ENCODE assay signal across 8 cellular contexts in genomic region chr20:57432874-57433491, GRCh38. TPM values are rescaled to one million over a fixed set of nuclear protein-coding genes. Genes with fewer than 3 reads are reported as not detected.
DNase-seq lines count a peak whose midpoint lies in the region; ATAC-seq and TF ChIP-seq lines count a peak whose summit lies in the region.

No MANE protein-coding gene starts in this region.

- no peak overlapping the region for H3K18ac ChIP-seq in trophoblast cell (ENCODE audit: low read length)

- H4K12ac ChIP-seq in trophoblast cell (ENCODE audit: low read depth, low read length), result no peak overlapping the region

- CTCF ChIA-PET in activated CD4-positive, alpha-beta memory T cell treated with anti-CD3 and anti-CD28 coated beads, Interleukin-2, amount 10 ng/mL, durations not matched to agents 7 days and 5 days (lab: Charles Lee), result interaction anchor here (0.8 to 4.9 kb wide), 12 partner anchors 12 to 162 kb away, joined by 3 to 40 read pairs (median 4); partner anchors contain the start of gene RBM38

- no peak overlapping the region for H3K4me3 ChIP-seq in H7 (ENCODE audit: insufficient read depth, low read depth, low read length)
- H3K4me3 ChIP-seq in MM.1S (ENCODE audit: low read length), result 0 out of 2 replicates have a peak overlapping the region, but pooled peaks have one; percentile 13
- no peak overlapping the region for H3K4me3 ChIP-seq in trophoblast cell (ENCODE audit: low read depth, low read length)

- H3K4me1 Mint-ChIP-seq in activated CD4-positive, alpha-beta memory T cell treated with anti-CD3 and anti-CD28 coated beads, Interleukin-2, amount 10 ng/mL, durations not matched to agents 7 days and 5 days, result peaks cover 66% of the 10 kb centered on the region

- no peaks in the 10 kb centered on the region for H3K36me3 ChIP-seq in H7 (replicated peaks; ENCODE audit: control insufficient read depth, insufficient read depth, low read length)
- H3K36me3 ChIP-seq in MM.1S (replicated peaks; ENCODE audit: insufficient read depth, low read length), result no peaks in the 10 kb centered on the region
- no peaks in the 10 kb centered on the region for H3K36me3 ChIP-seq in trophoblast cell (ENCODE audit: control insufficient read depth in 1 of 2, insufficient read depth in 2 of 2, low read length in 2 of 2)

- H3K9ac ChIP-seq in MM.1S (ENCODE audit: low read length) (peak overlapping the region; percentile 30; the same call in 1 of the 2 replicates), trophoblast cell (ENCODE audit: low read length) (no peak overlapping the region)

- in situ Hi-C loops in GM13976 (cut with MboI; ENCODE audit: low sequenced_read_pairs, unreplicated experiment), result no loop called here

- H2BK120ac ChIP-seq in trophoblast cell (ENCODE audit: insufficient read depth, low read length, poor library complexity), result no peak overlapping the region

- peak; percentile 92 for DNase-seq in GM13976 (ENCODE audit: low spot score)
- peak; percentile 55 for DNase-seq in H7
- peak; percentile 92 for DNase-seq in MM.1S
- peak; percentile 88 for DNase-seq in activated CD4-positive, alpha-beta memory T cell treated with anti-CD3 and anti-CD28 coated beads, Interleukin-2, amount 10 ng/mL, durations not matched to agents 7 days and 5 days
- peak; percentile 61 for DNase-seq in left cardiac atrium
- peak; percentile 76 for DNase-seq in stimulated activated CD8-positive, alpha-beta memory T cell treated with anti-CD3 and anti-CD28 coated beads, Interleukin-4, amount 100 ng/mL, for 48 hours
- no peak for DNase-seq in trophoblast cell
- DNase-seq in HuH-7 (ENCODE audit: low spot score), result no peak

- H2AFZ ChIP-seq in MM.1S (ENCODE audit: low read length), result peak overlapping the region; percentile 62
- no peak overlapping the region for H2AFZ ChIP-seq in trophoblast cell (ENCODE audit: insufficient read depth, low read length, poor library complexity)

- no peaks in the 10 kb centered on the region for H3K9me3 Mint-ChIP-seq in activated CD4-positive, alpha-beta memory T cell treated with anti-CD3 and anti-CD28 coated beads, Interleukin-2, amount 10 ng/mL, durations not matched to agents 7 days and 5 days

- H3K9me3 ChIP-seq in MM.1S (replicated peaks; ENCODE audit: insufficient read depth, low read length) (no peaks in the 10 kb centered on the region), trophoblast cell (ENCODE audit: insufficient read depth, low read depth, low read length) (peaks cover 7% of the 10 kb centered on the region)

- no peaks in the 10 kb centered on the region for H3K27me3 Mint-ChIP-seq in activated CD4-positive, alpha-beta memory T cell treated with anti-CD3 and anti-CD28 coated beads, Interleukin-2, amount 10 ng/mL, durations not matched to agents 7 days and 5 days

- peak; percentile 68 to 70 for ATAC-seq in left cardiac atrium

- no peak overlapping the region for H4K8ac ChIP-seq in trophoblast cell (ENCODE audit: low read depth, low read length)

- H3K4ac ChIP-seq in trophoblast cell (ENCODE audit: low read depth, low read length), result no peak overlapping the region

- peak overlapping the region; percentile 50 for H3K4me3 Mint-ChIP-seq in activated CD4-positive, alpha-beta memory T cell treated with anti-CD3 and anti-CD28 coated beads, Interleukin-2, amount 10 ng/mL, durations not matched to agents 7 days and 5 days

- H2BK5ac ChIP-seq in trophoblast cell (ENCODE audit: low read depth, low read length, poor library complexity), result no peak overlapping the region

- no peaks in the 10 kb centered on the region for H3K9me2 ChIP-seq in MM.1S (replicated peaks; ENCODE audit: insufficient read depth, low read length)

- WGBS in trophoblast cell (ENCODE audit: extremely low coverage, insufficient coverage, insufficient read length), result no CpG with 5 or more reads among the region's 13 CpGs

- intact Hi-C loops in left cardiac atrium (cut with DNase I), result no loop called here

- H3K36me3 Mint-ChIP-seq in activated CD4-positive, alpha-beta memory T cell treated with anti-CD3 and anti-CD28 coated beads, Interleukin-2, amount 10 ng/mL, durations not matched to agents 7 days and 5 days (ENCODE audit: low read depth), result peaks cover 6% of the 10 kb centered on the region

- 0 out of 2 replicates have a peak, but pooled peaks cover 4% of the 10 kb centered on the region for H3F3A ChIP-seq in MM.1S (ENCODE audit: insufficient read depth, low read length)

- H3K4me1 ChIP-seq in MM.1S (ENCODE audit: low read length) (peaks cover 33% of the 10 kb centered on the region), trophoblast cell (ENCODE audit: control insufficient read depth in 1 of 2, insufficient read depth in 2 of 2, low read length in 2 of 2) (peaks cover 9 to 11% of the 10 kb centered on the region in 2 experiments)

- H2BK12ac ChIP-seq in trophoblast cell (ENCODE audit: low read length), result no peak overlapping the region

- H3K4me2 ChIP-seq in MM.1S (ENCODE audit: low read depth, low read length) (peak overlapping the region; percentile 81), trophoblast cell (ENCODE audit: low read length) (no peak overlapping the region)

- H3K14ac ChIP-seq in trophoblast cell (ENCODE audit: low read length), result no peak overlapping the region

- H2AK5ac ChIP-seq in trophoblast cell (ENCODE audit: low read length), result no peak overlapping the region

- H3K23ac ChIP-seq in trophoblast cell (ENCODE audit: low read length), result no peak overlapping the region

- H4K20me1 ChIP-seq in MM.1S (ENCODE audit: insufficient read depth, low read length), result no peaks in the 10 kb centered on the region

- H4K91ac ChIP-seq in trophoblast cell (ENCODE audit: low read depth, low read length), result no peak overlapping the region

- POLR2A ChIA-PET in activated CD4-positive, alpha-beta memory T cell treated with anti-CD3 and anti-CD28 coated beads, Interleukin-2, amount 10 ng/mL, durations not matched to agents 7 days and 5 days (lab: Charles Lee), result interaction anchor here (1.1 to 7.9 kb wide), 12 partner anchors 9 to 187 kb away, joined by 3 to 157 read pairs (median 4); partner anchors contain the start of genes RBM38 and ZBP1

- peaks cover 4% of the 10 kb centered on the region for H3K79me1 ChIP-seq in trophoblast cell (ENCODE audit: low read length)

- TF ChIP-seq CTCF in GM13976 (IDR thresholded peaks at IDR 0.05; ENCODE audit: borderline replicate concordance, control extremely low read depth, extremely low read depth, insufficient read depth, missing control alignments) (no peak), MM.1S (IDR thresholded peaks at IDR 0.05; ENCODE audit: low read length) (no peak)

- no peaks in the 10 kb centered on the region for H3K27me3 ChIP-seq in H7 (ENCODE audit: control insufficient read depth, insufficient read depth, low read length)
- H3K27me3 ChIP-seq in MM.1S (replicated peaks; ENCODE audit: insufficient read depth, low read length), result no peaks in the 10 kb centered on the region
- no peaks in the 10 kb centered on the region for H3K27me3 ChIP-seq in trophoblast cell (ENCODE audit: insufficient read depth, low read length)

- H3K79me2 ChIP-seq in MM.1S (ENCODE audit: low read length) (no peaks in the 10 kb centered on the region), trophoblast cell (ENCODE audit: control insufficient read depth, insufficient read depth, low read length, poor library complexity) (no peaks in the 10 kb centered on the region)

- H3K27ac Mint-ChIP-seq in activated CD4-positive, alpha-beta memory T cell treated with anti-CD3 and anti-CD28 coated beads, Interleukin-2, amount 10 ng/mL, durations not matched to agents 7 days and 5 days, result peak overlapping the region; percentile 88

- peak overlapping the region; percentile 81 for H3K27ac ChIP-seq in MM.1S (ENCODE audit: low read length)
- no peak overlapping the region for H3K27ac ChIP-seq in trophoblast cell (ENCODE audit: low read depth, low read length)

RNA-seq across cellular contexts. Expression of gene RBM38, which starts 41.8 kb away (rescaled TPM):
- 75.6 and 91.7 TPM in 2 replicates for total RNA-seq in H7 (2014; rRNA removed; shearing (Covaris generic))
- total RNA-seq in activated CD4-positive, alpha-beta memory T cell treated with anti-CD3 and anti-CD28 coated beads, Interleukin-2, amount 10 ng/mL, durations not matched to agents 7 days and 5 days, result 100 to 1,000 TPM; 116 to 119 TPM
- total RNA-seq in left cardiac atrium, result 100 to 1,000 TPM in 1 of 2 donors, 10 to 100 TPM in 1; 78.6 to 101 TPM
- 161 TPM in 2 replicates for polyA plus RNA-seq in trophoblast cell (2013)

Comparison
In these comparisons a context has a peak if more than half of its experiments do, and no peak if none do; other contexts are left out.
1. DNase-seq: peak in GM13976 (single experiment), H7 (single experiment), MM.1S (single experiment), activated CD4-positive, alpha-beta memory T cell treated with anti-CD3 and anti-CD28 coated beads, Interleukin-2, amount 10 ng/mL, durations not matched to agents 7 days and 5 days (single experiment), left cardiac atrium (single experiment) and stimulated activated CD8-positive, alpha-beta memory T cell treated with anti-CD3 and anti-CD28 coated beads, Interleukin-4, amount 100 ng/mL, for 48 hours (single experiment); none in trophoblast cell (0 of 2) and HuH-7 (single experiment).